10 cellular contexts compared by ENCODE assay signal in genomic region chr16:56965939-56966515, GRCh38. TPM values are rescaled to one million over a fixed set of nuclear protein-coding genes. Genes with fewer than 3 reads are reported as not detected.
A peak's percentile ranks its signal among the peaks of the same experiment; 100 is the strongest.
DNase-seq lines count a peak whose midpoint lies in the region; TF ChIP-seq lines count a peak whose summit lies in the region.
"Had no signal": no experiment of that assay in that cellular context is flagged by ENCODE, and none has a peak within 500 bp of the region (broad histone marks: within the 10 kb centered on the region; RNA-seq: fewer than 3 reads in every experiment).

No MANE protein-coding gene starts in this region.

- peaks cover 21% of the 10 kb centered on the region for H3K4me1 Mint-ChIP-seq in activated CD4-positive, alpha-beta T cell treated with anti-CD3 and anti-CD28 coated beads, Interleukin-2, amount 10 ng/mL, durations not matched to agents 7 days and 5 days
- H3K4me1 Mint-ChIP-seq in endodermal cell, result peaks cover 4% of the 10 kb centered on the region

- H3K27me3 ChIP-seq in endodermal cell (ENCODE audit: control insufficient read depth, insufficient read depth, low read length, poor library complexity, severe bottlenecking), result no peaks in the 10 kb centered on the region
- no peaks in the 10 kb centered on the region for H3K27me3 ChIP-seq in skeletal muscle tissue (ENCODE audit: control insufficient read depth in 3 of 3, insufficient read depth in 3 of 3, low read length in 3 of 3)
- H3K27me3 ChIP-seq in tibial artery, result no peaks in the 10 kb centered on the region

- H3K27me3 Mint-ChIP-seq in activated CD4-positive, alpha-beta T cell treated with anti-CD3 and anti-CD28 coated beads, Interleukin-2, amount 10 ng/mL, durations not matched to agents 7 days and 5 days, result no peaks in the 10 kb centered on the region
- peaks cover under 1% of the 10 kb centered on the region for H3K27me3 Mint-ChIP-seq in endodermal cell (ENCODE audit: insufficient read depth)

- H3K9me3 ChIP-seq in endodermal cell (ENCODE audit: control insufficient read depth, low read length) (no peaks in the 10 kb centered on the region), skeletal muscle tissue (ENCODE audit: control insufficient read depth in 3 of 3, low read length in 3 of 3) (no peaks in the 10 kb centered on the region), tibial artery (no peaks in the 10 kb centered on the region)

- no peaks in the 10 kb centered on the region for H3K4me1 ChIP-seq in endodermal cell (ENCODE audit: control insufficient read depth, insufficient read depth, low read length)
- peaks cover 19 to 22% (median 19%) of the 10 kb centered on the region in 3 donors for H3K4me1 ChIP-seq in skeletal muscle tissue (ENCODE audit: control insufficient read depth in 3 of 3, insufficient read depth in 3 of 3, low read length in 3 of 3)
- H3K4me1 ChIP-seq in tibial artery, result peaks cover 0 to 16% (median 12%) of the 10 kb centered on the region in 4 donors

- TF ChIP-seq CTCF in endodermal cell (conservative IDR thresholded peaks at IDR 0.05) (no peak), tibial artery (IDR thresholded peaks at IDR 0.05) (no peak)

- H3K9me3 Mint-ChIP-seq in activated CD4-positive, alpha-beta T cell treated with anti-CD3 and anti-CD28 coated beads, Interleukin-2, amount 10 ng/mL, durations not matched to agents 7 days and 5 days, result no peaks in the 10 kb centered on the region
- no peaks in the 10 kb centered on the region for H3K9me3 Mint-ChIP-seq in endodermal cell

- no peak overlapping the region for H3K4me3 Mint-ChIP-seq in activated CD4-positive, alpha-beta T cell treated with anti-CD3 and anti-CD28 coated beads, Interleukin-2, amount 10 ng/mL, durations not matched to agents 7 days and 5 days
- H3K4me3 Mint-ChIP-seq in endodermal cell, result no peak overlapping the region

- intact Hi-C loops in tibial artery (cut with DNase I; ENCODE audit: low total_unique reads), result no loop called here

- H3K27ac Mint-ChIP-seq in activated CD4-positive, alpha-beta T cell treated with anti-CD3 and anti-CD28 coated beads, Interleukin-2, amount 10 ng/mL, durations not matched to agents 7 days and 5 days, result peak overlapping the region; percentile 31
- peak overlapping the region; percentile 61 for H3K27ac Mint-ChIP-seq in endodermal cell

- DNase-seq in activated CD4-positive, alpha-beta T cell treated with anti-CD3 and anti-CD28 coated beads, Interleukin-2, amount 10 ng/mL, durations not matched to agents 7 days and 5 days, result no peak
- DNase-seq in activated CD4-positive, alpha-beta T cell treated with anti-CD3 and anti-CD28 coated beads, Interleukin-2, amount 50 U/mL, for 1 hour, result no peak
- DNase-seq in RPMI7951 (ENCODE audit: low read depth) (peak; percentile 41), endodermal cell (no peak), SW 1271 (lab: John Stamatoyannopoulos, UW) (no peak), tibial artery (no peak), SIG-M5 (lab: John Stamatoyannopoulos, UW) (no peak)
- DNase-seq: cortex of kidney, SHP77 had no signal

- H3K36me3 ChIP-seq in endodermal cell (ENCODE audit: control insufficient read depth, insufficient read depth, low read length) (no peaks in the 10 kb centered on the region), skeletal muscle tissue (ENCODE audit: control insufficient read depth in 3 of 3, insufficient read depth in 3 of 3, low read length in 3 of 3) (no peaks in the 10 kb centered on the region), tibial artery (no peaks in the 10 kb centered on the region)

- H3K4me3 ChIP-seq in endodermal cell (ENCODE audit: low read length) (no peak overlapping the region), skeletal muscle tissue (ENCODE audit: low read length in 3 of 3) (no peak overlapping the region), tibial artery (no peak overlapping the region)

- POLR2A ChIA-PET in activated CD4-positive, alpha-beta T cell treated with anti-CD3 and anti-CD28 coated beads, Interleukin-2, amount 10 ng/mL, durations not matched to agents 7 days and 5 days (lab: Charles Lee), result no interaction called here

- no peak overlapping the region for H3K27ac ChIP-seq in endodermal cell (ENCODE audit: low read depth, low read length)
- H3K27ac ChIP-seq in skeletal muscle tissue (ENCODE audit: low read depth, low read length), result peak overlapping the region; percentile 25
- no peak overlapping the region for H3K27ac ChIP-seq in tibial artery

- CTCF ChIA-PET in activated CD4-positive, alpha-beta T cell treated with anti-CD3 and anti-CD28 coated beads, Interleukin-2, amount 10 ng/mL, durations not matched to agents 7 days and 5 days (lab: Charles Lee), result interaction anchor here (0.5 to 12.8 kb wide), 18 partner anchors 9 to 1041 kb away, joined by 3 to 123 read pairs (median 3); partner anchors contain the start of genes HERPUD1 and NLRC5

- no peaks in the 10 kb centered on the region for H3K36me3 Mint-ChIP-seq in activated CD4-positive, alpha-beta T cell treated with anti-CD3 and anti-CD28 coated beads, Interleukin-2, amount 10 ng/mL, durations not matched to agents 7 days and 5 days (ENCODE audit: low read depth)
- H3K36me3 Mint-ChIP-seq in endodermal cell (ENCODE audit: low read depth), result no peaks in the 10 kb centered on the region

- no peak overlapping the region for H3K9ac ChIP-seq in endodermal cell (ENCODE audit: extremely low read depth, low read length, poor library complexity, severe bottlenecking)
- H3K9ac ChIP-seq in skeletal muscle tissue (ENCODE audit: low read depth in 1 of 3, low read length in 3 of 3), result peak overlapping the region in 1 of 3 donors; percentile 8

- 82 to 87% methylated on average over 4 to 5 of the region's 5 CpGs for WGBS in endodermal cell (ENCODE audit: insufficient coverage in 1 of 2, insufficient read length in 1 of 2), 2 experiments

RNA-seq across cellular contexts. Expression of gene CETP, which starts 4.3 kb away (rescaled TPM):
- not detected for total RNA-seq in activated CD4-positive, alpha-beta T cell treated with anti-CD3 and anti-CD28 coated beads, Interleukin-2, amount 10 ng/mL, durations not matched to agents 7 days and 5 days
- 3.5 and 4.8 TPM in 2 replicates for total RNA-seq in RPMI7951 (2014; rRNA removed; shearing (Covaris generic))
- total RNA-seq in endodermal cell (not detected), skeletal muscle tissue (3.1 TPM)
- polyA plus RNA-seq in endodermal cell (2013, experiment 1 of 2), result not detected
- polyA plus RNA-seq in endodermal cell (2013, experiment 2 of 2), result not detected

RNA-seq across cellular contexts. Expression of gene NLRC5, which starts 23.3 kb away (rescaled TPM):
- 100 to 1,000 TPM; 428 to 468 TPM for total RNA-seq in activated CD4-positive, alpha-beta T cell treated with anti-CD3 and anti-CD28 coated beads, Interleukin-2, amount 10 ng/mL, durations not matched to agents 7 days and 5 days
- total RNA-seq in RPMI7951 (2014; rRNA removed; shearing (Covaris generic)), result 15.0 and 16.1 TPM in 2 replicates
- under 1 TPM; 0.64 to 0.97 TPM for total RNA-seq in endodermal cell
- 0.21 TPM for polyA plus RNA-seq in endodermal cell (2013, experiment 1 of 2)
- 0.12 TPM for polyA plus RNA-seq in endodermal cell (2013, experiment 2 of 2)
- 5.7 TPM for total RNA-seq in skeletal muscle tissue

RNA-seq across cellular contexts. Expression of gene HERPUD1, which starts 34.1 kb away (rescaled TPM):
- total RNA-seq in activated CD4-positive, alpha-beta T cell treated with anti-CD3 and anti-CD28 coated beads, Interleukin-2, amount 10 ng/mL, durations not matched to agents 7 days and 5 days, result 100 to 1,000 TPM in 1 of 2 experiments, 10 to 100 TPM in 1; 81.3 to 113 TPM
- 98.9 and 103 TPM in 2 replicates for total RNA-seq in RPMI7951 (2014; rRNA removed; shearing (Covaris generic))
- total RNA-seq in endodermal cell, result 10 to 100 TPM; 21.5 to 40.6 TPM
- 51.1 TPM for polyA plus RNA-seq in endodermal cell (2013, experiment 1 of 2)
- 39.7 TPM for polyA plus RNA-seq in endodermal cell (2013, experiment 2 of 2)
- total RNA-seq in skeletal muscle tissue, result 76.2 TPM

Comparison
In these comparisons a context has a peak if more than half of its experiments do, and no peak if none do; other contexts are left out.
1. RNA of gene NLRC5, which starts 23.3 kb away (total RNA-seq): 428 to 468 TPM in activated CD4-positive, alpha-beta T cell treated with anti-CD3 and anti-CD28 coated beads, Interleukin-2, amount 10 ng/mL, durations not matched to agents 7 days and 5 days; 15.0 to 16.1 TPM in RPMI7951, 5.7 TPM in skeletal muscle tissue (single experiment) and 0.64 to 0.97 TPM in endodermal cell; every median in the first group is over 10 times any median in the second.